Comparison of ENCODE assay signal across 1 cellular context in genomic region chr7:44258423-44258760, GRCh38.
TF ChIP-seq lines count a peak whose summit lies in the region.

No MANE protein-coding gene starts in this region.

TF ChIP-seq in GM23338, 12 proteins besides CTCF, POLR2A, EP300 and RAD21 (continued from another document):
- TF ChIP-seq, protein P1, sequence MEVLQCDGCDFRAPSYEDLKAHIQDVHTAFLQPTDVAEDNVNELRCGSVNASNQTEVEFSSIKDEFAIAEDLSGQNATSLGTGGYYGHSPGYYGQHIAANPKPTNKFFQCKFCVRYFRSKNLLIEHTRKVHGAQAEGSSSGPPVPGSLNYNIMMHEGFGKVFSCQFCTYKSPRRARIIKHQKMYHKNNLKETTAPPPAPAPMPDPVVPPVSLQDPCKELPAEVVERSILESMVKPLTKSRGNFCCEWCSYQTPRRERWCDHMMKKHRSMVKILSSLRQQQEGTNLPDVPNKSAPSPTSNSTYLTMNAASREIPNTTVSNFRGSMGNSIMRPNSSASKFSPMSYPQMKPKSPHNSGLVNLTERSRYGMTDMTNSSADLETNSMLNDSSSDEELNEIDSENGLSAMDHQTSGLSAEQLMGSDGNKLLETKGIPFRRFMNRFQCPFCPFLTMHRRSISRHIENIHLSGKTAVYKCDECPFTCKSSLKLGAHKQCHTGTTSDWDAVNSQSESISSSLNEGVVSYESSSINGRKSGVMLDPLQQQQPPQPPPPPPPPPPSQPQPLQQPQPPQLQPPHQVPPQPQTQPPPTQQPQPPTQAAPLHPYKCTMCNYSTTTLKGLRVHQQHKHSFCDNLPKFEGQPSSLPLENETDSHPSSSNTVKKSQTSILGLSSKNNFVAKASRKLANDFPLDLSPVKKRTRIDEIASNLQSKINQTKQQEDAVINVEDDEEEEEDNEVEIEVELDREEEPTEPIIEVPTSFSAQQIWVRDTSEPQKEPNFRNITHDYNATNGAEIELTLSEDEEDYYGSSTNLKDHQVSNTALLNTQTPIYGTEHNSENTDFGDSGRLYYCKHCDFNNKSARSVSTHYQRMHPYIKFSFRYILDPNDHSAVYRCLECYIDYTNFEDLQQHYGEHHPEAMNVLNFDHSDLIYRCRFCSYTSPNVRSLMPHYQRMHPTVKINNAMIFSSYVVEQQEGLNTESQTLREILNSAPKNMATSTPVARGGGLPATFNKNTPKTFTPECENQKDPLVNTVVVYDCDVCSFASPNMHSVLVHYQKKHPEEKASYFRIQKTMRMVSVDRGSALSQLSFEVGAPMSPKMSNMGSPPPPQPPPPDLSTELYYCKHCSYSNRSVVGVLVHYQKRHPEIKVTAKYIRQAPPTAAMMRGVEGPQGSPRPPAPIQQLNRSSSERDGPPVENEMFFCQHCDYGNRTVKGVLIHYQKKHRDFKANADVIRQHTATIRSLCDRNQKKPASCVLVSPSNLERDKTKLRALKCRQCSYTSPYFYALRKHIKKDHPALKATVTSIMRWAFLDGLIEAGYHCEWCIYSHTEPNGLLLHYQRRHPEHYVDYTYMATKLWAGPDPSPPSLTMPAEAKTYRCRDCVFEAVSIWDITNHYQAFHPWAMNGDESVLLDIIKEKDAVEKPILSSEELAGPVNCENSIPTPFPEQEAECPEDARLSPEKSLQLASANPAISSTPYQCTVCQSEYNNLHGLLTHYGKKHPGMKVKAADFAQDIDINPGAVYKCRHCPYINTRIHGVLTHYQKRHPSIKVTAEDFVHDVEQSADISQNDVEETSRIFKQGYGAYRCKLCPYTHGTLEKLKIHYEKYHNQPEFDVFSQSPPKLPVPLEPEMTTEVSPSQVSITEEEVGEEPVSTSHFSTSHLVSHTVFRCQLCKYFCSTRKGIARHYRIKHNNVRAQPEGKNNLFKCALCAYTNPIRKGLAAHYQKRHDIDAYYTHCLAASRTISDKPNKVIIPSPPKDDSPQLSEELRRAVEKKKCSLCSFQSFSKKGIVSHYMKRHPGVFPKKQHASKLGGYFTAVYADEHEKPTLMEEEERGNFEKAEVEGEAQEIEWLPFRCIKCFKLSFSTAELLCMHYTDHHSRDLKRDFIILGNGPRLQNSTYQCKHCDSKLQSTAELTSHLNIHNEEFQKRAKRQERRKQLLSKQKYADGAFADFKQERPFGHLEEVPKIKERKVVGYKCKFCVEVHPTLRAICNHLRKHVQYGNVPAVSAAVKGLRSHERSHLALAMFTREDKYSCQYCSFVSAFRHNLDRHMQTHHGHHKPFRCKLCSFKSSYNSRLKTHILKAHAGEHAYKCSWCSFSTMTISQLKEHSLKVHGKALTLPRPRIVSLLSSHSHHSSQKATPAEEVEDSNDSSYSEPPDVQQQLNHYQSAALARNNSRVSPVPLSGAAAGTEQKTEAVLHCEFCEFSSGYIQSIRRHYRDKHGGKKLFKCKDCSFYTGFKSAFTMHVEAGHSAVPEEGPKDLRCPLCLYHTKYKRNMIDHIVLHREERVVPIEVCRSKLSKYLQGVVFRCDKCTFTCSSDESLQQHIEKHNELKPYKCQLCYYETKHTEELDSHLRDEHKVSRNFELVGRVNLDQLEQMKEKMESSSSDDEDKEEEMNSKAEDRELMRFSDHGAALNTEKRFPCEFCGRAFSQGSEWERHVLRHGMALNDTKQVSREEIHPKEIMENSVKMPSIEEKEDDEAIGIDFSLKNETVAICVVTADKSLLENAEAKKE (CRISPR knock-in tag; IDR thresholded peaks at IDR 0.05) = no peak
- TF ChIP-seq STAT1 (IDR thresholded peaks at IDR 0.05; ENCODE audit: unreplicated experiment) = no peak
- TF ChIP-seq NANOG (IDR thresholded peaks at IDR 0.05; ENCODE audit: borderline replicate concordance) = no peak
